In genomic region chr1:219660666-219661463, GRCh38 we compare ENCODE assay signal across 9 cellular contexts. TPM values are rescaled to one million over a fixed set of nuclear protein-coding genes. Genes with fewer than 3 reads are reported as not detected.
A peak's percentile ranks its signal among the peaks of the same experiment; 100 is the strongest.
DNase-seq lines count a peak whose midpoint lies in the region; ATAC-seq and TF ChIP-seq lines count a peak whose summit lies in the region.
"Had no signal": no experiment of that assay in that cellular context is flagged by ENCODE, and none has a peak within 500 bp of the region (broad histone marks: within the 10 kb centered on the region; RNA-seq: fewer than 3 reads in every experiment).

No MANE protein-coding gene starts in this region.

- no peak overlapping the region for H3K4me2 ChIP-seq in PC-9

- POLR2A ChIA-PET in PC-9 (lab: Charles Lee; ENCODE audit: unreplicated experiment), result no interaction called here

- DNase-seq in COLO829 (ENCODE audit: low spot score) (peak; percentile 93), PC-9 (peak in 1 of 2 experiments; percentile 67), kidney glomerular epithelial cell (lab: John Stamatoyannopoulos, UW) (peak; percentile 74)
- peak; percentile 41 to 42 for DNase-seq in stimulated activated CD4-positive, alpha-beta T cell treated with anti-CD3 and anti-CD28 coated beads, Interleukin-2, amount 100 ng/mL, for 48 hours

- no peaks in the 10 kb centered on the region for H3K79me2 ChIP-seq in PC-9 (ENCODE audit: low read depth)

- no peaks in the 10 kb centered on the region for H3K9me3 ChIP-seq in PC-9 (ENCODE audit: insufficient read depth, low read depth)

- peak; percentile 34; the same call in 1 of the 2 replicates for TF ChIP-seq CTCF in PC-9 (conservative IDR thresholded peaks at IDR 0.05)

- no peak overlapping the region for H2AFZ ChIP-seq in PC-9

- CTCF ChIA-PET in PC-9 (lab: Charles Lee), result no interaction called here

- H3K27ac ChIP-seq in PC-9, result no peak overlapping the region
- peak overlapping the region; percentile 76 for H3K27ac ChIP-seq in cingulate gyrus (ENCODE audit: low read depth, low read length)

- H3K36me3 ChIP-seq in PC-9 (ENCODE audit: low read depth), result no peaks in the 10 kb centered on the region

- ATAC-seq in GM19372 (IDR thresholded peaks at IDR 0.05; ENCODE audit: low read depth, unreplicated experiment) (peak; percentile 85), HG03469 (IDR thresholded peaks at IDR 0.05; ENCODE audit: unreplicated experiment) (peak; percentile 35), GM18520 (IDR thresholded peaks at IDR 0.05; ENCODE audit: unreplicated experiment) (no peak)

- H3K27me3 ChIP-seq in PC-9 (ENCODE audit: insufficient read depth, low read depth), result no peaks in the 10 kb centered on the region

- intact Hi-C loops in PC-9 (cut with micrococcal nuclease; ENCODE audit: unreplicated experiment), result loop anchor here (1.0 to 5.0 kb wide), 2 partner anchors 94 to 1331 kb away; no protein-coding TSS in a partner anchor

- H3F3A ChIP-seq in PC-9 (ENCODE audit: insufficient read depth, low read depth), result no peaks in the 10 kb centered on the region

- H3K4me3 ChIP-seq in PC-9, result no peak overlapping the region

- H3K9me2 ChIP-seq in PC-9 (ENCODE audit: insufficient read depth), result no peaks in the 10 kb centered on the region

- no TSS peak for BruUV-seq in PC-9 (replicated peaks; lab: Mats Ljungman, UMichigan)

- H3K4me1 ChIP-seq in PC-9 (replicated peaks; ENCODE audit: insufficient read depth), result peaks cover 17% of the 10 kb centered on the region; the same call in 1 of the 2 replicates

- H4K20me1 ChIP-seq in PC-9 (ENCODE audit: insufficient read depth), result no peaks in the 10 kb centered on the region

RNA-seq across cellular contexts. Expression of gene ZC3H11B, which starts 48.0 kb away (rescaled TPM):
- not detected in 2 replicates for total RNA-seq in PC-9 (2021)
- total RNA-seq: activated CD8-positive, alpha-beta memory T cell treated with anti-CD3 and anti-CD28 coated beads for 36 hours had no signal
